1 cellular context compared by ENCODE assay signal in the genomic region with DNA sequence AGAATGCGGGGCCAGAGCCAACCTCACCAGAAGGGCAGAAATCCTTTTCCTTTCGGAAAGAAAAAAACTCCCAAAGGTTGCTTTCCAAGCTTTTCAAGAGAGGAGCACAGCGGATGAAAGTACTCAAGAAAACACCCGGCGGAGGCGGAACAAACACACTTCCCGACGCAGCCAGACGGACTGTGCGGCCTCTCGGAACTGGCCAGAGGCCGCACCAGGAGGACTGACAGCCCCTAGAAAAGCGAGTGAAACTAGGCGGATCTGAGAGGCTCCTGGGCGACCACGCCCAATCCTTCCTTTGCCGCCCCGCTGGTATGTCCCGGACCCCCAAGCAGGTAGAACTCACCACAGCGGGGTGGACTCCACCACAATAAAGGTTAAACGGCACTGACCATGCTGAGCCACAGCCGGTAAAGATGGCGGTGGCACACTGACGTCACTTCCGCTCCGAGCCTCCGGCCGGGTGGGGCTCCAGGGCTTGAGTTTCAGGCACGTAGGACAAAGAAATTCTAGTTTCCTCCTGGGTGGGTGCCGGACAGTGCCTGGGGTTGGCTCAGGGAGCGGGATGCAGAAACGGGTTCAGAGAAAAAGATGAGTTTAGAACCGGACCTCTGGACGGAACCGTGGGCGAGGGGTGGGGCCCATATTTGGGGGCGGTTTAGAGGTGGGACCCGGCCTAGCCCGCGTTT.
TF ChIP-seq lines count a peak whose summit lies in the region.

TSS of gene ZNF562 (minus strand) at position 432 of the 689 bp plus-strand sequence. CDS start 14,356 bp downstream, outside the sequence.

TF ChIP-seq in GM12878, 131 proteins besides CTCF, POLR2A, EP300 and RAD21 (continued from another document and continues in another):
- TF ChIP-seq, protein P1, sequence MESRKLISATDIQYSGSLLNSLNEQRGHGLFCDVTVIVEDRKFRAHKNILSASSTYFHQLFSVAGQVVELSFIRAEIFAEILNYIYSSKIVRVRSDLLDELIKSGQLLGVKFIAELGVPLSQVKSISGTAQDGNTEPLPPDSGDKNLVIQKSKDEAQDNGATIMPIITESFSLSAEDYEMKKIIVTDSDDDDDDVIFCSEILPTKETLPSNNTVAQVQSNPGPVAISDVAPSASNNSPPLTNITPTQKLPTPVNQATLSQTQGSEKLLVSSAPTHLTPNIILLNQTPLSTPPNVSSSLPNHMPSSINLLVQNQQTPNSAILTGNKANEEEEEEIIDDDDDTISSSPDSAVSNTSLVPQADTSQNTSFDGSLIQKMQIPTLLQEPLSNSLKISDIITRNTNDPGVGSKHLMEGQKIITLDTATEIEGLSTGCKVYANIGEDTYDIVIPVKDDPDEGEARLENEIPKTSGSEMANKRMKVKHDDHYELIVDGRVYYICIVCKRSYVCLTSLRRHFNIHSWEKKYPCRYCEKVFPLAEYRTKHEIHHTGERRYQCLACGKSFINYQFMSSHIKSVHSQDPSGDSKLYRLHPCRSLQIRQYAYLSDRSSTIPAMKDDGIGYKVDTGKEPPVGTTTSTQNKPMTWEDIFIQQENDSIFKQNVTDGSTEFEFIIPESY (IDR thresholded peaks at IDR 0.05): no peak
- TF ChIP-seq BACH1 (IDR thresholded peaks at IDR 0.05; ENCODE audit: borderline replicate concordance) (no peak), RAD51 (IDR thresholded peaks at IDR 0.05) (no peak), MEF2A (IDR thresholded peaks at IDR 0.05; ENCODE audit: insufficient read depth, low read depth, low read length) (no peak), TCF3 (IDR thresholded peaks at IDR 0.05; ENCODE audit: borderline replicate concordance, insufficient read depth, low read depth, low read length) (no peak), ZZZ3 (IDR thresholded peaks at IDR 0.05; ENCODE audit: control insufficient read depth, insufficient read length, low read depth) (no peak), SIN3A (IDR thresholded peaks at IDR 0.05; ENCODE audit: low read depth, low read length) (0 out of 2 replicates have a peak, but pooled peaks have one; percentile 25), USF1 (IDR thresholded peaks at IDR 0.05; ENCODE audit: borderline replicate concordance, extremely low read length, insufficient read depth, low read depth, low read length) (no peak), FOXK2 (IDR thresholded peaks at IDR 0.05) (no peak), NR2C2 (IDR thresholded peaks at IDR 0.05; ENCODE audit: borderline replicate concordance, control insufficient read depth, insufficient read length, low read depth) (no peak), PML (IDR thresholded peaks at IDR 0.05; ENCODE audit: low read length) (peak; percentile 57; the same call in 1 of the 2 replicates), GABPA (IDR thresholded peaks at IDR 0.05; ENCODE audit: low read depth) (peak; percentile 87), FOS (IDR thresholded peaks at IDR 0.05; ENCODE audit: borderline replicate concordance, extremely low read depth, insufficient read length) (no peak), STAT3 (IDR thresholded peaks at IDR 0.05; ENCODE audit: low read depth, low read length) (no peak), ZNF622 (IDR thresholded peaks at IDR 0.05) (no peak), ASH2L (IDR thresholded peaks at IDR 0.05; ENCODE audit: borderline replicate concordance, low read depth) (no peak), NFYA (IDR thresholded peaks at IDR 0.05; ENCODE audit: borderline replicate concordance, low read depth, low read length) (no peak), POLR2AphosphoS5 (IDR thresholded peaks at IDR 0.05; ENCODE audit: low read length) (peak; percentile 85), ZBTB11 (CRISPR knock-in tag; IDR thresholded peaks at IDR 0.05) (peak; percentile 75), TCF7 (IDR thresholded peaks at IDR 0.05; ENCODE audit: borderline replicate concordance) (peak; percentile 24; the same call in 1 of the 2 replicates), YBX1 (IDR thresholded peaks at IDR 0.05) (no peak), MTA3 (IDR thresholded peaks at IDR 0.05; ENCODE audit: borderline replicate concordance, low read length) (no peak), SREBF2 (IDR thresholded peaks at IDR 0.05; ENCODE audit: low read length) (no peak), EGR1 (IDR thresholded peaks at IDR 0.05; ENCODE audit: borderline replicate concordance in 1 of 2, low read depth in 2 of 2, low read length in 2 of 2) (no peak), POU2F2 (IDR thresholded peaks at IDR 0.05; ENCODE audit: borderline replicate concordance, low read depth, low read length) (no peak; the same call in 2 of the 3 replicates), KAT2A (conservative IDR thresholded peaks at IDR 0.05; ENCODE audit: control insufficient read depth, low read depth, low read length) (no peak), ZNF384 (IDR thresholded peaks at IDR 0.05; ENCODE audit: borderline replicate concordance, low read depth, low read length) (no peak), PAX5 (IDR thresholded peaks at IDR 0.05; ENCODE audit: borderline replicate concordance, low read depth, low read length) (no peak), RUNX3 (IDR thresholded peaks at IDR 0.05; ENCODE audit: low read length) (peak; percentile 80), CREB1 (IDR thresholded peaks at IDR 0.05; ENCODE audit: low read depth) (peak; percentile 90), IRF5 (IDR thresholded peaks at IDR 0.05; ENCODE audit: borderline replicate concordance) (no peak), MYB (IDR thresholded peaks at IDR 0.05; ENCODE audit: borderline replicate concordance, low read depth, low read length) (no peak), RB1 (IDR thresholded peaks at IDR 0.05; ENCODE audit: borderline replicate concordance) (peak; percentile 59; the same call in 1 of the 2 replicates), NBN (IDR thresholded peaks at IDR 0.05) (peak; percentile 80), EED (IDR thresholded peaks at IDR 0.05; ENCODE audit: low read depth) (peak; percentile 30; the same call in 1 of the 2 replicates), KLF5 (IDR thresholded peaks at IDR 0.05; ENCODE audit: partially characterized antibody) (no peak), CHD4 (IDR thresholded peaks at IDR 0.05) (no peak), SUPT20H (IDR thresholded peaks at IDR 0.05; ENCODE audit: borderline replicate concordance, control insufficient read depth, low read depth, low read length) (no peak), CEBPB (IDR thresholded peaks at IDR 0.05; ENCODE audit: borderline replicate concordance in 1 of 2, low read depth in 2 of 2, low read length in 2 of 2) (no peak), STAT1 (conservative IDR thresholded peaks at IDR 0.05) (no peak), CBFB (IDR thresholded peaks at IDR 0.05; ENCODE audit: low read depth) (peak; percentile 73; the same call in 1 of the 2 replicates), NR2F1 (conservative IDR thresholded peaks at IDR 0.05) (peak; percentile 69)
- TF ChIP-seq, protein P2, sequence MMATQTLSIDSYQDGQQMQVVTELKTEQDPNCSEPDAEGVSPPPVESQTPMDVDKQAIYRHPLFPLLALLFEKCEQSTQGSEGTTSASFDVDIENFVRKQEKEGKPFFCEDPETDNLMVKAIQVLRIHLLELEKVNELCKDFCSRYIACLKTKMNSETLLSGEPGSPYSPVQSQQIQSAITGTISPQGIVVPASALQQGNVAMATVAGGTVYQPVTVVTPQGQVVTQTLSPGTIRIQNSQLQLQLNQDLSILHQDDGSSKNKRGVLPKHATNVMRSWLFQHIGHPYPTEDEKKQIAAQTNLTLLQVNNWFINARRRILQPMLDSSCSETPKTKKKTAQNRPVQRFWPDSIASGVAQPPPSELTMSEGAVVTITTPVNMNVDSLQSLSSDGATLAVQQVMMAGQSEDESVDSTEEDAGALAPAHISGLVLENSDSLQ (IDR thresholded peaks at IDR 0.05): peak; percentile 19; the same call in 1 of the 2 replicates
- TF ChIP-seq, protein P3, sequence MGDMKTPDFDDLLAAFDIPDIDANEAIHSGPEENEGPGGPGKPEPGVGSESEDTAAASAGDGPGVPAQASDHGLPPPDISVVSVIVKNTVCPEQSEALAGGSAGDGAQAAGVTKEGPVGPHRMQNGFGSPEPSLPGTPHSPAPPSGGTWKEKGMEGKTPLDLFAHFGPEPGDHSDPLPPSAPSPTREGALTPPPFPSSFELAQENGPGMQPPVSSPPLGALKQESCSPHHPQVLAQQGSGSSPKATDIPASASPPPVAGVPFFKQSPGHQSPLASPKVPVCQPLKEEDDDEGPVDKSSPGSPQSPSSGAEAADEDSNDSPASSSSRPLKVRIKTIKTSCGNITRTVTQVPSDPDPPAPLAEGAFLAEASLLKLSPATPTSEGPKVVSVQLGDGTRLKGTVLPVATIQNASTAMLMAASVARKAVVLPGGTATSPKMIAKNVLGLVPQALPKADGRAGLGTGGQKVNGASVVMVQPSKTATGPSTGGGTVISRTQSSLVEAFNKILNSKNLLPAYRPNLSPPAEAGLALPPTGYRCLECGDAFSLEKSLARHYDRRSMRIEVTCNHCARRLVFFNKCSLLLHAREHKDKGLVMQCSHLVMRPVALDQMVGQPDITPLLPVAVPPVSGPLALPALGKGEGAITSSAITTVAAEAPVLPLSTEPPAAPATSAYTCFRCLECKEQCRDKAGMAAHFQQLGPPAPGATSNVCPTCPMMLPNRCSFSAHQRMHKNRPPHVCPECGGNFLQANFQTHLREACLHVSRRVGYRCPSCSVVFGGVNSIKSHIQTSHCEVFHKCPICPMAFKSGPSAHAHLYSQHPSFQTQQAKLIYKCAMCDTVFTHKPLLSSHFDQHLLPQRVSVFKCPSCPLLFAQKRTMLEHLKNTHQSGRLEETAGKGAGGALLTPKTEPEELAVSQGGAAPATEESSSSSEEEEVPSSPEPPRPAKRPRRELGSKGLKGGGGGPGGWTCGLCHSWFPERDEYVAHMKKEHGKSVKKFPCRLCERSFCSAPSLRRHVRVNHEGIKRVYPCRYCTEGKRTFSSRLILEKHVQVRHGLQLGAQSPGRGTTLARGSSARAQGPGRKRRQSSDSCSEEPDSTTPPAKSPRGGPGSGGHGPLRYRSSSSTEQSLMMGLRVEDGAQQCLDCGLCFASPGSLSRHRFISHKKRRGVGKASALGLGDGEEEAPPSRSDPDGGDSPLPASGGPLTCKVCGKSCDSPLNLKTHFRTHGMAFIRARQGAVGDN (IDR thresholded peaks at IDR 0.05): peak; percentile 34; the same call in 1 of the 2 replicates
- TF ChIP-seq, protein P4, sequence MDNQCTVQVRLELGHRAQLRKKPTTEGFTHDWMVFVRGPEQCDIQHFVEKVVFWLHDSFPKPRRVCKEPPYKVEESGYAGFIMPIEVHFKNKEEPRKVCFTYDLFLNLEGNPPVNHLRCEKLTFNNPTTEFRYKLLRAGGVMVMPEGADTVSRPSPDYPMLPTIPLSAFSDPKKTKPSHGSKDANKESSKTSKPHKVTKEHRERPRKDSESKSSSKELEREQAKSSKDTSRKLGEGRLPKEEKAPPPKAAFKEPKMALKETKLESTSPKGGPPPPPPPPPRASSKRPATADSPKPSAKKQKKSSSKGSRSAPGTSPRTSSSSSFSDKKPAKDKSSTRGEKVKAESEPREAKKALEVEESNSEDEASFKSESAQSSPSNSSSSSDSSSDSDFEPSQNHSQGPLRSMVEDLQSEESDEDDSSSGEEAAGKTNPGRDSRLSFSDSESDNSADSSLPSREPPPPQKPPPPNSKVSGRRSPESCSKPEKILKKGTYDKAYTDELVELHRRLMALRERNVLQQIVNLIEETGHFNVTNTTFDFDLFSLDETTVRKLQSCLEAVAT (IDR thresholded peaks at IDR 0.05): no peak; the same call in 1 of the 2 replicates
- TF ChIP-seq, protein P5, sequence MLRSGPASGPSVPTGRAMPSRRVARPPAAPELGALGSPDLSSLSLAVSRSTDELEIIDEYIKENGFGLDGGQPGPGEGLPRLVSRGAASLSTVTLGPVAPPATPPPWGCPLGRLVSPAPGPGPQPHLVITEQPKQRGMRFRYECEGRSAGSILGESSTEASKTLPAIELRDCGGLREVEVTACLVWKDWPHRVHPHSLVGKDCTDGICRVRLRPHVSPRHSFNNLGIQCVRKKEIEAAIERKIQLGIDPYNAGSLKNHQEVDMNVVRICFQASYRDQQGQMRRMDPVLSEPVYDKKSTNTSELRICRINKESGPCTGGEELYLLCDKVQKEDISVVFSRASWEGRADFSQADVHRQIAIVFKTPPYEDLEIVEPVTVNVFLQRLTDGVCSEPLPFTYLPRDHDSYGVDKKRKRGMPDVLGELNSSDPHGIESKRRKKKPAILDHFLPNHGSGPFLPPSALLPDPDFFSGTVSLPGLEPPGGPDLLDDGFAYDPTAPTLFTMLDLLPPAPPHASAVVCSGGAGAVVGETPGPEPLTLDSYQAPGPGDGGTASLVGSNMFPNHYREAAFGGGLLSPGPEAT (IDR thresholded peaks at IDR 0.05; ENCODE audit: low read depth): 0 out of 2 replicates have a peak, but pooled peaks have one; percentile 42
